Comparison of ENCODE assay signal across 21 cellular contexts in the genomic region with DNA sequence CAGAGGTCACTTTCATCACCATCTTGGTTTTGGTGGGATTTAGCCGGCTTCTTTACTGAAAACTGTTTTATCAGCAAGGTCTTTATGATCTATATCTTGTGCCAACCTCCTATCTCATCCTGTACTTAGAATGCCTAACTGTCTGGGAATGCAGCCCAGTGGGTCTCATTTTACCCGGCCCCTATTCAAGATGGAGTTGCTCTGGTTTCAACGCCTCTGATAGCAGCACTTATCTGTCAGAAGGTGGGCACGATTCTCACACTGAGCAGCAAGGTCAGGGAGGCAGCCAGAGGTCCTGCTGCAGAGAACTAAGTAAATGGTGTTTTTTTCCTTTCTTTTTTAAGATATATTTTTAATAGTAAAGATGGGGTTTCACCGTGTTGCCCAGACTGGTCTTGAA. TPM values are rescaled to one million over a fixed set of nuclear protein-coding genes. Genes with fewer than 3 reads are reported as not detected.
"Had no signal": no experiment of that assay in that cellular context is flagged by ENCODE, and none has a peak within 500 bp of the region (broad histone marks: within the 10 kb centered on the region; RNA-seq: fewer than 3 reads in every experiment).

No MANE protein-coding gene starts in this region.

- H3K36me3 ChIP-seq: left ventricle myocardium inferior, tibial nerve had no signal

- H3K27ac Mint-ChIP-seq: activated naive CD8-positive, alpha-beta T cell; immature natural killer cell; mesothelial cell of epicardium; natural killer cell; progenitor cell of endocrine pancreas; stimulated activated effector memory CD8-positive, alpha-beta T cell treated with anti-CD3 and anti-CD28 coated beads, Interleukin-12 subunit alpha, Interleukin-12 subunit beta, amount 100 ng/mL, for 72 hours; stimulated activated naive CD8-positive, alpha-beta T cell treated with anti-CD3 and anti-CD28 coated beads, Interleukin-15, amount 100 ng/mL, for 72 hours; T-cell; T-helper 2 cell treated with Interferon-gamma antibody and Interleukin-4, amounts not matched to agents 5 μg/mL and 100 μg/mL, for 36 hours had no signal

- H3K4me1 Mint-ChIP-seq: immature natural killer cell; natural killer cell; stimulated activated effector memory CD8-positive, alpha-beta T cell treated with anti-CD3 and anti-CD28 coated beads, Interleukin-12 subunit alpha, Interleukin-12 subunit beta, amount 100 ng/mL, for 72 hours; stimulated activated naive CD8-positive, alpha-beta T cell treated with anti-CD3 and anti-CD28 coated beads, Interleukin-15, amount 100 ng/mL, for 72 hours; T-cell had no signal

- H3K9me3 Mint-ChIP-seq: immature natural killer cell; mesothelial cell of epicardium; natural killer cell; stimulated activated effector memory CD8-positive, alpha-beta T cell treated with anti-CD3 and anti-CD28 coated beads, Interleukin-12 subunit alpha, Interleukin-12 subunit beta, amount 100 ng/mL, for 72 hours; stimulated activated naive CD8-positive, alpha-beta T cell treated with anti-CD3 and anti-CD28 coated beads, Interleukin-15, amount 100 ng/mL, for 72 hours; T-cell; T-helper 2 cell treated with Interferon-gamma antibody and Interleukin-4, amounts not matched to agents 5 μg/mL and 100 μg/mL, for 36 hours had no signal

- H3K4me3 ChIP-seq: coronary artery, left ventricle myocardium inferior, tibial nerve had no signal

- H3K4me1 ChIP-seq: left ventricle myocardium inferior, tibial nerve had no signal

- H3K27me3 ChIP-seq: tibial nerve had no signal

- DNase-seq: activated CD4-positive, alpha-beta T cell treated with anti-CD3 and anti-CD28 coated beads for 1 hour; activated naive CD4-positive, alpha-beta T cell; activated T-cell treated with anti-CD3 and anti-CD28 coated beads, Interleukin-2, amount 50 U/mL, for 1 hour; amniotic stem cell; cerebellar nuclear complex; erythroblast; foreskin melanocyte; immature natural killer cell; left ventricle myocardium inferior; natural killer cell; stimulated activated CD4-positive, alpha-beta T cell treated with anti-CD3 and anti-CD28 coated beads, Interleukin-2, amount 100 ng/mL, for 24 hours; stimulated activated naive CD8-positive, alpha-beta T cell treated with anti-CD3 and anti-CD28 coated beads, Interleukin-15, amount 100 ng/mL, for 72 hours; T-cell had no signal

- ATAC-seq: natural killer cell; stimulated activated effector memory CD8-positive, alpha-beta T cell treated with anti-CD3 and anti-CD28 coated beads, Interleukin-12 subunit alpha, Interleukin-12 subunit beta, amount 100 ng/mL, for 72 hours; stimulated activated naive CD8-positive, alpha-beta T cell treated with anti-CD3 and anti-CD28 coated beads, Interleukin-15, amount 100 ng/mL, for 72 hours; T-cell had no signal

- H3K27me3 Mint-ChIP-seq: stimulated activated naive CD8-positive, alpha-beta T cell treated with anti-CD3 and anti-CD28 coated beads, Interleukin-15, amount 100 ng/mL, for 72 hours had no signal

- H3K4me3 Mint-ChIP-seq: activated naive CD8-positive, alpha-beta T cell; immature natural killer cell; mesothelial cell of epicardium; natural killer cell; stimulated activated effector memory CD8-positive, alpha-beta T cell treated with anti-CD3 and anti-CD28 coated beads, Interleukin-12 subunit alpha, Interleukin-12 subunit beta, amount 100 ng/mL, for 72 hours; stimulated activated naive CD8-positive, alpha-beta T cell treated with anti-CD3 and anti-CD28 coated beads, Interleukin-15, amount 100 ng/mL, for 72 hours; T-cell; T-helper 2 cell treated with Interferon-gamma antibody and Interleukin-4, amounts not matched to agents 5 μg/mL and 100 μg/mL, for 36 hours had no signal

- H3K27ac ChIP-seq: coronary artery, left ventricle myocardium inferior, tibial nerve had no signal

- H3K36me3 Mint-ChIP-seq: immature natural killer cell; mesothelial cell of epicardium; natural killer cell; stimulated activated effector memory CD8-positive, alpha-beta T cell treated with anti-CD3 and anti-CD28 coated beads, Interleukin-12 subunit alpha, Interleukin-12 subunit beta, amount 100 ng/mL, for 72 hours; T-cell had no signal

- H3K9me3 ChIP-seq: left ventricle myocardium inferior, tibial nerve had no signal

RNA-seq across cellular contexts. Expression of a gene that starts 45.4 kb away (rescaled TPM):
- total RNA-seq: left ventricle myocardium inferior, lung microvascular endothelial cell, natural killer cell, T-cell had no signal
- polyA plus RNA-seq: immature natural killer cell had no signal
